ENCODE assay signal across 15 cellular contexts in genomic region chr4:679571-680083, GRCh38. TPM values are rescaled to one million over a fixed set of nuclear protein-coding genes. Genes with fewer than 3 reads are reported as not detected.
"Had no signal": no experiment of that assay in that cellular context is flagged by ENCODE, and none has a peak within 500 bp of the region (broad histone marks: within the 10 kb centered on the region; RNA-seq: fewer than 3 reads in every experiment).

No MANE protein-coding gene starts in this region.

- H3K9me3 ChIP-seq: left lung, ovary, SK-N-SH had no signal

- DNase-seq: activated CD4-positive, alpha-beta memory T cell treated with anti-CD3 and anti-CD28 coated beads, Interleukin-2, amount 10 ng/mL, durations not matched to agents 7 days and 5 days; activated CD4-positive, CD25-positive, alpha-beta regulatory T cell treated with anti-CD3 and anti-CD28 coated beads, Interleukin-2, amount 50 U/mL, for 72 hours; activated effector memory CD4-positive, alpha-beta T cell treated with Interleukin-2 at 50 U/mL for 16 hours; activated naive CD4-positive, alpha-beta T cell treated with anti-CD3 and anti-CD28 coated beads, Interleukin-2, amount 50 U/mL, for 16 hours; activated T-cell treated with anti-CD3 and anti-CD28 coated beads, Interleukin-2, amount 50 U/mL, for 4 hours; mesenchymal stem cell; SK-N-SH; stimulated activated naive CD4-positive, alpha-beta T cell; T-helper 1 cell had no signal

- ATAC-seq: activated T-cell treated with anti-CD3 and anti-CD28 coated beads, Interleukin-2, amount 50 U/mL, for 4 hours had no signal

- H3K36me3 ChIP-seq: cardiac muscle cell, left lung, ovary had no signal

- H3K27ac ChIP-seq: cardiac muscle cell, left lung, ovary had no signal

- H3K9ac ChIP-seq: SK-N-SH had no signal

- H3K4me3 ChIP-seq: cardiac muscle cell, left lung, ovary had no signal

- H3K27me3 Mint-ChIP-seq: activated CD4-positive, alpha-beta memory T cell treated with anti-CD3 and anti-CD28 coated beads, Interleukin-2, amount 10 ng/mL, durations not matched to agents 7 days and 5 days had no signal

- H3K9me3 Mint-ChIP-seq: activated CD4-positive, alpha-beta memory T cell treated with anti-CD3 and anti-CD28 coated beads, Interleukin-2, amount 10 ng/mL, durations not matched to agents 7 days and 5 days; activated T-cell treated with anti-CD3 and anti-CD28 coated beads, Interleukin-2, amount 50 U/mL, for 4 hours had no signal

- FAIRE-seq: endometrium, islet of Langerhans had no signal

- H3K27ac Mint-ChIP-seq: activated CD4-positive, alpha-beta memory T cell treated with anti-CD3 and anti-CD28 coated beads, Interleukin-2, amount 10 ng/mL, durations not matched to agents 7 days and 5 days had no signal

- H3K27me3 ChIP-seq: cardiac muscle cell, left lung, ovary had no signal

RNA-seq across cellular contexts. Expression of gene SLC49A3, which starts 9.3 kb away (rescaled TPM):
- polyA plus RNA-seq: neural cell had no signal
